In genomic region chr6:167091149-167092107, GRCh38 we compare ENCODE assay signal across 10 cellular contexts. TPM values are rescaled to one million over a fixed set of nuclear protein-coding genes. Genes with fewer than 3 reads are reported as not detected.
DNase-seq lines count a peak whose midpoint lies in the region; ATAC-seq and TF ChIP-seq lines count a peak whose summit lies in the region.
"Had no signal": no experiment of that assay in that cellular context is flagged by ENCODE, and none has a peak within 500 bp of the region (broad histone marks: within the 10 kb centered on the region; RNA-seq: fewer than 3 reads in every experiment).

No MANE protein-coding gene starts in this region.

- DNase-seq in stimulated activated naive CD8-positive, alpha-beta T cell treated with anti-CD3 and anti-CD28 coated beads, Interleukin-15, amount 100 ng/mL, for 72 hours: no peak
- no peak for DNase-seq in RWPE2 (ENCODE audit: low spot score)
- peak; percentile 36 for DNase-seq in left ventricle myocardium superior
- no peak for DNase-seq in NCI-H1417 (lab: John Stamatoyannopoulos, UW)
- DNase-seq in HUDEP-2 (lab: John Stamatoyannopoulos, UW; ENCODE audit: unreplicated experiment in 76 of 76): no peak
- DNase-seq: hippocampal formation, NCI-H1092 had no signal

- no peak overlapping the region for H3K27ac ChIP-seq in RWPE2 (ENCODE audit: poor library complexity, severe bottlenecking)

- no peaks in the 10 kb centered on the region for H3K36me3 ChIP-seq in RWPE2 (ENCODE audit: low read depth)

- no peak overlapping the region for H3K4me3 ChIP-seq in RWPE2 (ENCODE audit: severe bottlenecking)

- no peak overlapping the region for H3K27ac Mint-ChIP-seq in stimulated activated naive CD8-positive, alpha-beta T cell treated with anti-CD3 and anti-CD28 coated beads, Interleukin-15, Interleukin-2, amounts not matched to agents 100 ng/mL and 50 ng/mL, for 24 hours
- H3K27ac Mint-ChIP-seq in stimulated activated naive CD8-positive, alpha-beta T cell treated with anti-CD3 and anti-CD28 coated beads, Interleukin-15, amount 100 ng/mL, for 72 hours: peak overlapping the region in 1 of 2 donors; percentile 83

- TF ChIP-seq CTCF in RWPE2 (IDR thresholded peaks at IDR 0.05; ENCODE audit: poor library complexity, severe bottlenecking): no peak

- intact Hi-C loops in left ventricle myocardium superior (cut with micrococcal nuclease): no loop called here

- H3K4me1 Mint-ChIP-seq in stimulated activated naive CD8-positive, alpha-beta T cell treated with anti-CD3 and anti-CD28 coated beads, Interleukin-15, Interleukin-2, amounts not matched to agents 100 ng/mL and 50 ng/mL, for 24 hours (ENCODE audit: low read depth): peaks cover 66% of the 10 kb centered on the region
- peaks cover 55% of the 10 kb centered on the region for H3K4me1 Mint-ChIP-seq in stimulated activated naive CD8-positive, alpha-beta T cell treated with anti-CD3 and anti-CD28 coated beads, Interleukin-15, amount 100 ng/mL, for 72 hours

- no peaks in the 10 kb centered on the region for H3K9me3 ChIP-seq in RWPE2 (ENCODE audit: severe bottlenecking)

- H3K4me1 ChIP-seq in RWPE2 (ENCODE audit: insufficient read depth, poor library complexity, severe bottlenecking): no peaks in the 10 kb centered on the region

- peak overlapping the region; percentile 15 for H3K4me3 Mint-ChIP-seq in stimulated activated naive CD8-positive, alpha-beta T cell treated with anti-CD3 and anti-CD28 coated beads, Interleukin-15, Interleukin-2, amounts not matched to agents 100 ng/mL and 50 ng/mL, for 24 hours
- H3K4me3 Mint-ChIP-seq in stimulated activated naive CD8-positive, alpha-beta T cell treated with anti-CD3 and anti-CD28 coated beads, Interleukin-15, amount 100 ng/mL, for 72 hours: peak overlapping the region in 1 of 2 donors; percentile 64

- H3K27me3 ChIP-seq in RWPE2 (ENCODE audit: insufficient read depth, poor library complexity, severe bottlenecking): no peaks in the 10 kb centered on the region

- H3K36me3 Mint-ChIP-seq in stimulated activated naive CD8-positive, alpha-beta T cell treated with anti-CD3 and anti-CD28 coated beads, Interleukin-15, Interleukin-2, amounts not matched to agents 100 ng/mL and 50 ng/mL, for 24 hours (ENCODE audit: low read depth): no peaks in the 10 kb centered on the region

- peaks cover 4% of the 10 kb centered on the region for H3K9me3 Mint-ChIP-seq in stimulated activated naive CD8-positive, alpha-beta T cell treated with anti-CD3 and anti-CD28 coated beads, Interleukin-15, Interleukin-2, amounts not matched to agents 100 ng/mL and 50 ng/mL, for 24 hours
- H3K9me3 Mint-ChIP-seq in stimulated activated naive CD8-positive, alpha-beta T cell treated with anti-CD3 and anti-CD28 coated beads, Interleukin-15, amount 100 ng/mL, for 72 hours: peaks cover 9 to 14% of the 10 kb centered on the region in 2 donors

- ATAC-seq in stimulated activated naive CD8-positive, alpha-beta T cell treated with anti-CD3 and anti-CD28 coated beads, Interleukin-15, amount 100 ng/mL, for 72 hours: no peak
- peak; percentile 25; the same call in 1 of the 3 replicates for ATAC-seq in RWPE2 (ENCODE audit: low read depth)
- peak; percentile 68 for ATAC-seq in left ventricle myocardium superior
- no peak for ATAC-seq in HG02759 (IDR thresholded peaks at IDR 0.05; ENCODE audit: unreplicated experiment)
- no peak for ATAC-seq in HG03571 (IDR thresholded peaks at IDR 0.05; ENCODE audit: unreplicated experiment)

- no peaks in the 10 kb centered on the region for H3K27me3 Mint-ChIP-seq in stimulated activated naive CD8-positive, alpha-beta T cell treated with anti-CD3 and anti-CD28 coated beads, Interleukin-15, Interleukin-2, amounts not matched to agents 100 ng/mL and 50 ng/mL, for 24 hours
- no peaks in the 10 kb centered on the region for H3K27me3 Mint-ChIP-seq in stimulated activated naive CD8-positive, alpha-beta T cell treated with anti-CD3 and anti-CD28 coated beads, Interleukin-15, amount 100 ng/mL, for 72 hours

RNA-seq across cellular contexts. Expression of gene CCR6, which starts 31.5 kb away (rescaled TPM):
- not detected for total RNA-seq in left ventricle myocardium superior

Comparison
In these comparisons a context has a peak if more than half of its experiments do, and no peak if none do; other contexts are left out.
1. ATAC-seq: peak in RWPE2 (single experiment) and left ventricle myocardium superior (single experiment); none in stimulated activated naive CD8-positive, alpha-beta T cell treated with anti-CD3 and anti-CD28 coated beads, Interleukin-15, amount 100 ng/mL, for 72 hours (single experiment), HG02759 (single experiment) and HG03571 (single experiment).